ENCODE assay signal across 12 cellular contexts in genomic region chr1:174953170-174953569, GRCh38. TPM values are rescaled to one million over a fixed set of nuclear protein-coding genes. Genes with fewer than 3 reads are reported as not detected.
DNase-seq lines count a peak whose midpoint lies in the region; ATAC-seq and TF ChIP-seq lines count a peak whose summit lies in the region.
"Had no signal": no experiment of that assay in that cellular context is flagged by ENCODE, and none has a peak within 500 bp of the region (broad histone marks: within the 10 kb centered on the region; RNA-seq: fewer than 3 reads in every experiment).

No MANE protein-coding gene starts in this region.

- no peaks in the 10 kb centered on the region for H4K20me1 ChIP-seq in KMS-11 (ENCODE audit: insufficient read depth)

- H3K4me2 ChIP-seq in KMS-11 = peak overlapping the region; percentile 21; the same call in 1 of the 2 replicates

- H3K4me1 ChIP-seq in KMS-11 (ENCODE audit: low read depth, poor library complexity, severe bottlenecking) = peaks cover 45% of the 10 kb centered on the region
- peaks cover 11 to 16% of the 10 kb centered on the region in 2 donors for H3K4me1 ChIP-seq in mucosa of rectum (ENCODE audit: control insufficient read depth in 2 of 2, insufficient read depth in 2 of 2, low read length in 2 of 2)
- no peaks in the 10 kb centered on the region for H3K4me1 ChIP-seq in breast epithelium

- H3K36me3 ChIP-seq in KMS-11 (ENCODE audit: insufficient read depth) (no peaks in the 10 kb centered on the region), mucosa of rectum (ENCODE audit: control insufficient read depth in 2 of 2, insufficient read depth in 2 of 2, low read length in 2 of 2) (no peaks in the 10 kb centered on the region), breast epithelium (no peaks in the 10 kb centered on the region)
- H3K36me3 ChIP-seq: upper lobe of right lung had no signal

- H3K27ac ChIP-seq in KMS-11 = no peak overlapping the region
- H3K27ac ChIP-seq in mucosa of rectum (ENCODE audit: low read depth in 2 of 2, low read length in 2 of 2) = peak overlapping the region; percentile 43 to 72
- H3K27ac ChIP-seq in breast epithelium = no peak overlapping the region

- intact Hi-C loops in breast epithelium (cut with DNase I; ENCODE audit: low total_unique reads) = no loop called here

- H2AFZ ChIP-seq in KMS-11 (ENCODE audit: low read depth) = no peak overlapping the region

- TF ChIP-seq CTCF in KMS-11 (conservative IDR thresholded peaks at IDR 0.05; ENCODE audit: low read depth, low read length) (no peak), breast epithelium (IDR thresholded peaks at IDR 0.05) (no peak)

- H3K9ac ChIP-seq in KMS-11 (no peak overlapping the region), mucosa of rectum (ENCODE audit: low read depth in 1 of 2, low read length in 2 of 2) (no peak overlapping the region)

- H3K79me2 ChIP-seq in KMS-11 (ENCODE audit: insufficient read depth, low read depth) = no peaks in the 10 kb centered on the region

- no peak for DNase-seq in stimulated activated CD4-positive, alpha-beta T cell treated with anti-CD3 and anti-CD28 coated beads, Interleukin-4, amount 100 ng/mL, for 24 hours
- no peak for DNase-seq in activated CD4-positive, alpha-beta T cell treated with anti-CD3 and anti-CD28 coated beads, Interleukin-2, amount 50 U/mL, for 1 hour
- DNase-seq in breast epithelium (ENCODE audit: low spot score in 2 of 2) = no peak
- DNase-seq in pons (ENCODE audit: low spot score) = no peak
- DNase-seq: activated T-cell treated with anti-CD3 and anti-CD28 coated beads for 4 hours, caudate nucleus, kidney, upper lobe of right lung had no signal

- H3K4me3 ChIP-seq in KMS-11 (IDR thresholded peaks at IDR 0.05; ENCODE audit: insufficient read depth, low read depth, low read length) (no peak overlapping the region), mucosa of rectum (ENCODE audit: low read length in 2 of 2) (peak overlapping the region in 1 of 2 donors; percentile 52), breast epithelium (no peak overlapping the region)
- H3K4me3 ChIP-seq: upper lobe of right lung had no signal

- H3K9me3 ChIP-seq in mucosa of rectum (ENCODE audit: control insufficient read depth in 2 of 2, low read length in 2 of 2) = no peaks in the 10 kb centered on the region
- H3K9me3 ChIP-seq in breast epithelium = no peaks in the 10 kb centered on the region
- H3K9me3 ChIP-seq: upper lobe of right lung had no signal

- peak; percentile 33 for ATAC-seq in GM18520 (IDR thresholded peaks at IDR 0.05; ENCODE audit: unreplicated experiment)
- ATAC-seq in HG02571 (IDR thresholded peaks at IDR 0.05; ENCODE audit: unreplicated experiment) = peak; percentile 48
- ATAC-seq: upper lobe of right lung had no signal

- H3K27me3 ChIP-seq in KMS-11 (ENCODE audit: insufficient read depth, low read depth) (no peaks in the 10 kb centered on the region), mucosa of rectum (ENCODE audit: control insufficient read depth in 2 of 2, insufficient read depth in 2 of 2, low read length in 2 of 2) (no peaks in the 10 kb centered on the region), breast epithelium (no peaks in the 10 kb centered on the region)
- H3K27me3 ChIP-seq: upper lobe of right lung had no signal

- no peak for TF ChIP-seq POLR2A in breast epithelium (IDR thresholded peaks at IDR 0.05)

RNA-seq across cellular contexts. Expression of gene CACYBP, which starts 46.6 kb away (rescaled TPM):
- 100 to 1,000 TPM in 1 of 3 donors, 10 to 100 TPM in 2; 68.2 to 129 (median 72.8) TPM for total RNA-seq in breast epithelium

Comparison
In these comparisons a context has a peak if more than half of its experiments do, and no peak if none do; other contexts are left out.
1. H3K27ac ChIP-seq: peak in mucosa of rectum (2 of 2); none in KMS-11 (single experiment) and breast epithelium (0 of 2).